2 cellular contexts compared by ENCODE assay signal in genomic region chr3:146163584-146163983, GRCh38.
A peak's percentile ranks its signal among the peaks of the same experiment; 100 is the strongest.
TF ChIP-seq lines count a peak whose summit lies in the region.

No MANE protein-coding gene starts in this region.

TF ChIP-seq in A549, 52 proteins besides CTCF, POLR2A, EP300 and RAD21 (continues in another document):
- TF ChIP-seq BHLHE40 (IDR thresholded peaks at IDR 0.05; ENCODE audit: low read depth, low read length) (no peak), SREBF2 (IDR thresholded peaks at IDR 0.05) (no peak), USF2 (IDR thresholded peaks at IDR 0.05) (no peak), RCOR1 (IDR thresholded peaks at IDR 0.05; ENCODE audit: low read depth, low read length) (no peak), HOXB13 (CRISPR knock-in tag; IDR thresholded peaks at IDR 0.05; ENCODE audit: low read depth) (no peak), BCL3 (IDR thresholded peaks at IDR 0.05) (peak; percentile 95), CEBPB (IDR thresholded peaks at IDR 0.05) (peak; percentile 100), ZC3H11A (IDR thresholded peaks at IDR 0.05) (no peak), CBX8 (IDR thresholded peaks at IDR 0.05) (no peak), EHMT2 (IDR thresholded peaks at IDR 0.05; ENCODE audit: low read depth) (no peak), PHF8 (IDR thresholded peaks at IDR 0.05; ENCODE audit: borderline replicate concordance, low read depth) (no peak), TFCP2L1 (CRISPR knock-in tag; IDR thresholded peaks at IDR 0.05) (no peak), JUN (IDR thresholded peaks at IDR 0.05) (peak; percentile 84 to 96; a peak in 4 of 5 replicates), HOXB5 (CRISPR knock-in tag; IDR thresholded peaks at IDR 0.05) (peak; percentile 99), MAFK (IDR thresholded peaks at IDR 0.05; ENCODE audit: partially characterized antibody) (no peak), NFE2L2 (conservative IDR thresholded peaks at IDR 0.05; ENCODE audit: low read length) (no peak), NPAS2 (CRISPR knock-in tag; IDR thresholded peaks at IDR 0.05; ENCODE audit: borderline replicate concordance) (no peak), GATA3 (IDR thresholded peaks at IDR 0.05; ENCODE audit: borderline replicate concordance) (peak; percentile 97), FOXS1 (CRISPR knock-in tag; IDR thresholded peaks at IDR 0.05) (no peak), CBX2 (IDR thresholded peaks at IDR 0.05; ENCODE audit: borderline replicate concordance, low read depth) (no peak), CHD2 (IDR thresholded peaks at IDR 0.05; ENCODE audit: low read length, partially characterized antibody) (no peak), NR3C1 (IDR thresholded peaks at IDR 0.05) (no peak), ZFP36 (IDR thresholded peaks at IDR 0.05; ENCODE audit: borderline replicate concordance, partially characterized antibody) (no peak), HDAC2 (IDR thresholded peaks at IDR 0.05) (no peak), RNF2 (IDR thresholded peaks at IDR 0.05; ENCODE audit: borderline replicate concordance, low read depth) (no peak), RFX5 (IDR thresholded peaks at IDR 0.05) (no peak), ATOH8 (CRISPR knock-in tag; IDR thresholded peaks at IDR 0.05; ENCODE audit: low read depth) (no peak), MAX (IDR thresholded peaks at IDR 0.05) (peak; percentile 83), ZNF302 (CRISPR knock-in tag; IDR thresholded peaks at IDR 0.05) (no peak), REST (IDR thresholded peaks at IDR 0.05) (no peak), HMGXB4 (CRISPR knock-in tag; IDR thresholded peaks at IDR 0.05; ENCODE audit: borderline replicate concordance) (no peak)

TF ChIP-seq in IMR-90, 13 proteins besides CTCF, POLR2A, EP300 and RAD21 (continued from another document):
- no peak for TF ChIP-seq MXI1 (IDR thresholded peaks at IDR 0.05; ENCODE audit: borderline replicate concordance, low read depth, low read length)
- TF ChIP-seq NFE2L2 (IDR thresholded peaks at IDR 0.05; ENCODE audit: low read depth, low read length): no peak
- TF ChIP-seq FOS (IDR thresholded peaks at IDR 0.05; ENCODE audit: low read depth, low read length): peak; percentile 52
- peak; percentile 38 for TF ChIP-seq RCOR1 (IDR thresholded peaks at IDR 0.05; ENCODE audit: insufficient replicate concordance, low read length)
- no peak for TF ChIP-seq MAFK (IDR thresholded peaks at IDR 0.05; ENCODE audit: low read depth, low read length)
- TF ChIP-seq CEBPB (IDR thresholded peaks at IDR 0.05; ENCODE audit: low read depth, low read length): peak; percentile 100
